Comparison of ENCODE assay signal across 20 cellular contexts in the genomic region with DNA sequence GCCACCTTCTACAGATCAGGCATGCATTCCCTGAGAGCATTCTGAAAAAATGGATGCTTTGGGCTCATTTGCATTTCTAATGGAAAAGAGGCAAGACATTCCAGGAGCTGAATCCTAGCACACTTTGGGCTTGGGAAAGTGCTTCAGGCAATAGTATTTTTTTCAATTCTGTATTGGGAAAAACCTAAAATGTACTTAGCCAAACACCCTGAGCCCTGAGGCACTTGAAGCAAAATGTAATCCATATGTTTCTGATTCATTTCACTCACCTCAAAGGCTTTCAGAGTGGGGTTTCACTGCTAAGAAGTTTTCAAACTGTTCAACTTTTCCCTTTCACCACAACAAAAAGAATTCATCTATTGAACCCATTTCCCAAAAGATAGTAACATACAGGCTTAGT.
"Had no signal": no experiment of that assay in that cellular context is flagged by ENCODE, and none has a peak within 500 bp of the region (broad histone marks: within the 10 kb centered on the region; RNA-seq: fewer than 3 reads in every experiment).

No MANE protein-coding gene starts in this region.

- H3K27ac ChIP-seq: RWPE1 had no signal

- DNase-seq: KBM-7, MV-4-11, NCI-H1048, NCI-H1105, NCI-H1417, NCI-H146, NCI-H1694 treated with DMSO at 0.1 percent for 48 hours, NCI-H1930, NCI-H2081, NCI-H2107, NCI-H2227 treated with DMSO at 0.1 percent for 48 hours, NCI-H446, NCI-H510A, NCI-H524 treated with DMSO at 0.1 percent for 48 hours, NCI-H69, NCI-H774, SHP77, SW 1271, T-cell had no signal

- ATAC-seq: T-cell had no signal
